2 cellular contexts compared by ENCODE assay signal in the genomic region with DNA sequence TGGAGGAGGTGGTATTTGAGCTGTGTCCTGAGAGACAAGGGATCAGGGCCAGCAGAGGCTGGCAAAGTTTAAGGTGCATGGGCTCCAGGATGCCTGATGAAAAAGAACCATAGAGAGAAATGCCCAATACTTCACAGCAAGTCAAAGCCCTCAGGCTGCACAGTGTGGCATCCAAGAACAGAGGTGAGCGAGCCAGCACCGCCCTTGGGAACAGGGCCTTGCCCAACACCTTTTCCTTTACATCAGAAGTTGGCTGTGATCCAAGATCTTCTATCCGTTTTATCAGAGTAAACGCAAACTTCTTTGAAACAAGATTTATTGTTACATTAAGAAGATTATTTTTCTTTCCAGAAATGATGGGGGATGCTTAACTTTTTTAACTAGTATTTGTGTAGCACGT.
TF ChIP-seq lines count a peak whose summit lies in the region.

No MANE protein-coding gene starts in this region.

TF ChIP-seq in Ishikawa, 13 proteins besides CTCF, POLR2A, EP300 and RAD21:
- TF ChIP-seq YY1 (IDR thresholded peaks at IDR 0.05; ENCODE audit: low read depth), result no peak
- TF ChIP-seq, protein P1, sequence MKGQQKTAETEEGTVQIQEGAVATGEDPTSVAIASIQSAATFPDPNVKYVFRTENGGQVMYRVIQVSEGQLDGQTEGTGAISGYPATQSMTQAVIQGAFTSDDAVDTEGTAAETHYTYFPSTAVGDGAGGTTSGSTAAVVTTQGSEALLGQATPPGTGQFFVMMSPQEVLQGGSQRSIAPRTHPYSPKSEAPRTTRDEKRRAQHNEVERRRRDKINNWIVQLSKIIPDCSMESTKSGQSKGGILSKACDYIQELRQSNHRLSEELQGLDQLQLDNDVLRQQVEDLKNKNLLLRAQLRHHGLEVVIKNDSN (IDR thresholded peaks at IDR 0.05), result no peak
- TF ChIP-seq CEBPB (IDR thresholded peaks at IDR 0.05), result 0 out of 2 replicates have a peak, but pooled peaks have one; percentile 36
- TF ChIP-seq FOXM1 (IDR thresholded peaks at IDR 0.05; ENCODE audit: borderline replicate concordance, low read depth), result no peak
- peak; percentile 66 for TF ChIP-seq NFIC (IDR thresholded peaks at IDR 0.05)
- TF ChIP-seq TAF1 (IDR thresholded peaks at IDR 0.05; ENCODE audit: low read depth), result no peak
- TF ChIP-seq TEAD4 (IDR thresholded peaks at IDR 0.05), result no peak
TF ChIP-seq in Ishikawa: peak in this region for 2.

TF ChIP-seq in K562, 482 proteins besides CTCF, POLR2A, EP300 and RAD21:
- TF ChIP-seq CEBPB (tag; IDR thresholded peaks at IDR 0.05) (0 out of 2 replicates have a peak, but pooled peaks have one; percentile 46), MEIS2 (IDR thresholded peaks at IDR 0.05; ENCODE audit: partially characterized antibody) (peak; percentile 18), CEBPG (CRISPR knock-in tag; IDR thresholded peaks at IDR 0.05) (no peak), CEBPG (tag; conservative IDR thresholded peaks at IDR 0.05 in 1 of 2, IDR thresholded peaks at IDR 0.05 in 1 of 2) (0 out of 4 replicates have a peak, but pooled peaks of 1 of the 2 experiments have one; percentile 13), NFIC (IDR thresholded peaks at IDR 0.05) (peak; percentile 86), SMARCB1 (IDR thresholded peaks at IDR 0.05; ENCODE audit: insufficient read length, low read depth) (no peak), U2AF2 (optimal IDR thresholded peaks at IDR 0.05; ENCODE audit: low read depth, low read length) (no peak)
